ENCODE assay signal across 14 cellular contexts in the genomic region with DNA sequence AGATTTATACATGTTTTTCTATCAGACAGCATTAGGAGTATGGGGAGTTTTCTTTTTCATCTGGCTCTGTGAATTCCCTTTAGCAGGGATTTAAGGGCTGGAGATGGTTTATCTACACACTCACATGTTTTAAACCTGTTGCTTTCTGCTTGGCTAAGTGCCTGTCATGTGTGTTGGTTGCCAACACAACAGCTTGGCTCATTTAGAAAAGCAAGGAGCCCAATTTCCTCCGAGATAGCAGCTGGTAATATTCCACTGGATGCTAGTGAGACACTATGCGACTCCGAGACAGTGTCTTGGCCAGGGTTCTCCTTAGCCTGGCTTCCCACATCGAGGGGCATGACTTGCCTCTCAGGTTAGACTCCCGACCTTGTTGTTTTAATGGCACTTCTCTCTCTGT.
DNase-seq lines count a peak whose midpoint lies in the region; ATAC-seq and TF ChIP-seq lines count a peak whose summit lies in the region.
"Had no signal": no experiment of that assay in that cellular context is flagged by ENCODE, and none has a peak within 500 bp of the region (broad histone marks: within the 10 kb centered on the region; RNA-seq: fewer than 3 reads in every experiment).

No MANE protein-coding gene starts in this region.

- no peak overlapping the region for H3K14ac ChIP-seq in mesenchymal stem cell (ENCODE audit: low read length in 2 of 2)

- H3K9me3 ChIP-seq in left ventricle myocardium inferior (replicated peaks), result no peaks in the 10 kb centered on the region
- no peaks in the 10 kb centered on the region for H3K9me3 ChIP-seq in mesenchymal stem cell (ENCODE audit: control insufficient read depth, low read length)
- H3K9me3 ChIP-seq: pancreas, suprapubic skin had no signal

- H3K23ac ChIP-seq in mesenchymal stem cell (ENCODE audit: low read length in 2 of 2), result no peak overlapping the region

- H3K9ac ChIP-seq in mesenchymal stem cell (ENCODE audit: low read length), result no peak overlapping the region

- no peak overlapping the region for H3K4me2 ChIP-seq in mesenchymal stem cell (ENCODE audit: low read length, poor library complexity, severe bottlenecking)

- no peak overlapping the region for H3K4me3 Mint-ChIP-seq in type B pancreatic cell
- H3K4me3 Mint-ChIP-seq in activated T-cell treated with anti-CD3 and anti-CD28 coated beads, Interleukin-2, amount 50 U/mL, for 4 hours, result no peak overlapping the region
- no peak overlapping the region for H3K4me3 Mint-ChIP-seq in glutamatergic neuron (ENCODE audit: unreplicated experiment)
- H3K4me3 Mint-ChIP-seq: dendritic cell treated with granulocyte-macrophage colony-stimulating factor and Interleukin-4, amounts not matched to agents 40 ng/mL and 50 ng/mL, for 4 days had no signal

- H4K91ac ChIP-seq in mesenchymal stem cell (ENCODE audit: low read length), result peak overlapping the region; percentile 77

- H3K4ac ChIP-seq in mesenchymal stem cell (ENCODE audit: low read depth in 1 of 2, low read length in 2 of 2), result no peak overlapping the region

- no peaks in the 10 kb centered on the region for H3K36me3 ChIP-seq in left ventricle myocardium inferior
- no peaks in the 10 kb centered on the region for H3K36me3 ChIP-seq in mesenchymal stem cell (ENCODE audit: control insufficient read depth in 1 of 2, insufficient read depth in 2 of 2, low read depth in 1 of 2, low read length in 2 of 2)
- H3K36me3 ChIP-seq: pancreas, suprapubic skin had no signal

- H3K9me3 Mint-ChIP-seq in type B pancreatic cell (peaks cover 14% of the 10 kb centered on the region), glutamatergic neuron (ENCODE audit: unreplicated experiment) (no peaks in the 10 kb centered on the region)
- no peaks in the 10 kb centered on the region for H3K9me3 Mint-ChIP-seq in activated T-cell treated with anti-CD3 and anti-CD28 coated beads, Interleukin-2, amount 50 U/mL, for 4 hours

- no peaks in the 10 kb centered on the region for H3K79me1 ChIP-seq in mesenchymal stem cell (replicated peaks; ENCODE audit: low read length, poor library complexity, severe bottlenecking)

- H3K4me1 Mint-ChIP-seq in type B pancreatic cell (ENCODE audit: unreplicated experiment) (peaks cover 32% of the 10 kb centered on the region), glutamatergic neuron (ENCODE audit: low read depth, unreplicated experiment) (no peaks in the 10 kb centered on the region)
- H3K4me1 Mint-ChIP-seq in activated T-cell treated with anti-CD3 and anti-CD28 coated beads, Interleukin-2, amount 50 U/mL, for 4 hours (ENCODE audit: low read depth), result no peaks in the 10 kb centered on the region

- H3K27me3 Mint-ChIP-seq in type B pancreatic cell (no peaks in the 10 kb centered on the region), glutamatergic neuron (ENCODE audit: unreplicated experiment) (no peaks in the 10 kb centered on the region)
- peaks cover 7% of the 10 kb centered on the region for H3K27me3 Mint-ChIP-seq in activated T-cell treated with anti-CD3 and anti-CD28 coated beads, Interleukin-2, amount 50 U/mL, for 4 hours (ENCODE audit: low read depth)
- H3K27me3 Mint-ChIP-seq: dendritic cell treated with granulocyte-macrophage colony-stimulating factor and Interleukin-4, amounts not matched to agents 40 ng/mL and 50 ng/mL, for 4 days had no signal

- no peak overlapping the region for H2AFZ ChIP-seq in mesenchymal stem cell (ENCODE audit: low read depth, low read length)

- no peak overlapping the region for H2BK12ac ChIP-seq in mesenchymal stem cell (ENCODE audit: low read length in 2 of 2)

- DNase-seq in left ventricle myocardium superior, result no peak
- no peak for DNase-seq in left ventricle myocardium inferior
- DNase-seq in OCI-M1 (lab: John Stamatoyannopoulos, UW), result peak; percentile 11
- no peak for DNase-seq in mesenchymal stem cell
- DNase-seq in type B pancreatic cell (ENCODE audit: extremely low spot score, unreplicated experiment), result no peak
- no peak for DNase-seq in activated T-cell treated with anti-CD3 and anti-CD28 coated beads, Interleukin-2, amount 50 U/mL, for 4 hours
- no peak for DNase-seq in glutamatergic neuron
- DNase-seq: activated effector memory CD4-positive, alpha-beta T cell treated with Interleukin-2 at 50 U/mL for 16 hours; DND-41; Karpas-422; pancreas had no signal

- no peak overlapping the region for H3K18ac ChIP-seq in mesenchymal stem cell (ENCODE audit: low read depth in 1 of 2, low read length in 2 of 2)

- peak overlapping the region; percentile 48 for H4K8ac ChIP-seq in mesenchymal stem cell (ENCODE audit: low read length)

- H3K27ac ChIP-seq in left ventricle myocardium inferior (replicated peaks), result no peak overlapping the region
- H3K27ac ChIP-seq in mesenchymal stem cell (ENCODE audit: low read length, poor library complexity, severe bottlenecking), result no peak overlapping the region
- H3K27ac ChIP-seq: suprapubic skin had no signal

- 88% methylated on average over 5 of the region's 5 CpGs for WGBS in mesenchymal stem cell

- no peak overlapping the region for H2BK5ac ChIP-seq in mesenchymal stem cell (ENCODE audit: low read depth, low read length, poor library complexity, severe bottlenecking)

- peak overlapping the region; percentile 46 for H2BK15ac ChIP-seq in mesenchymal stem cell (ENCODE audit: low read depth, poor library complexity, severe bottlenecking)

- H3K27ac Mint-ChIP-seq in type B pancreatic cell (peak overlapping the region; percentile 51), glutamatergic neuron (ENCODE audit: unreplicated experiment) (no peak overlapping the region)
- H3K27ac Mint-ChIP-seq: dendritic cell treated with granulocyte-macrophage colony-stimulating factor and Interleukin-4, amounts not matched to agents 40 ng/mL and 50 ng/mL, for 4 days had no signal

- H3K4me3 ChIP-seq in left ventricle myocardium inferior, result no peak overlapping the region
- H3K4me3 ChIP-seq in mesenchymal stem cell (ENCODE audit: insufficient read depth in 1 of 2, low read depth in 1 of 2, low read length in 2 of 2), result peak overlapping the region in 1 of 2 experiments; percentile 50
- H3K4me3 ChIP-seq: suprapubic skin had no signal

- H2AK5ac ChIP-seq in mesenchymal stem cell (ENCODE audit: low read length, severe bottlenecking), result no peak overlapping the region

- peak; percentile 41 for ATAC-seq in left ventricle myocardium superior
- ATAC-seq in activated T-cell treated with anti-CD3 and anti-CD28 coated beads, Interleukin-2, amount 50 U/mL, for 4 hours, result no peak
- ATAC-seq in GM19452 (IDR thresholded peaks at IDR 0.05; ENCODE audit: unreplicated experiment), result no peak

- no peak overlapping the region for H2BK120ac ChIP-seq in mesenchymal stem cell (ENCODE audit: low read depth, low read length)

- no peak for TF ChIP-seq CTCF in left ventricle myocardium inferior (IDR thresholded peaks at IDR 0.05; ENCODE audit: borderline replicate concordance)
- TF ChIP-seq CTCF in type B pancreatic cell (conservative IDR thresholded peaks at IDR 0.05), result no peak
- TF ChIP-seq CTCF in glutamatergic neuron (IDR thresholded peaks at IDR 0.05; ENCODE audit: partially characterized antibody, unreplicated experiment), result no peak

- intact Hi-C loops in left ventricle myocardium superior (cut with micrococcal nuclease), result no loop called here
- intact Hi-C loops in left ventricle myocardium inferior (cut with micrococcal nuclease), result no loop called here

- no peaks in the 10 kb centered on the region for H3K27me3 ChIP-seq in left ventricle myocardium inferior (ENCODE audit: low read depth)
- H3K27me3 ChIP-seq in mesenchymal stem cell (ENCODE audit: control insufficient read depth in 1 of 2, insufficient read depth in 1 of 2, low read length in 2 of 2), result no peaks in the 10 kb centered on the region
- H3K27me3 ChIP-seq: pancreas, suprapubic skin had no signal

- no peaks in the 10 kb centered on the region for H3K36me3 Mint-ChIP-seq in type B pancreatic cell
- no peaks in the 10 kb centered on the region for H3K36me3 Mint-ChIP-seq in activated T-cell treated with anti-CD3 and anti-CD28 coated beads, Interleukin-2, amount 50 U/mL, for 4 hours (ENCODE audit: insufficient read depth)
- peaks cover 4% of the 10 kb centered on the region for H3K36me3 Mint-ChIP-seq in glutamatergic neuron (ENCODE audit: unreplicated experiment)

- peaks cover 9% of the 10 kb centered on the region for H3K4me1 ChIP-seq in left ventricle myocardium inferior
- H3K4me1 ChIP-seq in mesenchymal stem cell (ENCODE audit: control insufficient read depth, insufficient read depth, low read depth, low read length), result peaks cover 1% of the 10 kb centered on the region
